In the genomic region with DNA sequence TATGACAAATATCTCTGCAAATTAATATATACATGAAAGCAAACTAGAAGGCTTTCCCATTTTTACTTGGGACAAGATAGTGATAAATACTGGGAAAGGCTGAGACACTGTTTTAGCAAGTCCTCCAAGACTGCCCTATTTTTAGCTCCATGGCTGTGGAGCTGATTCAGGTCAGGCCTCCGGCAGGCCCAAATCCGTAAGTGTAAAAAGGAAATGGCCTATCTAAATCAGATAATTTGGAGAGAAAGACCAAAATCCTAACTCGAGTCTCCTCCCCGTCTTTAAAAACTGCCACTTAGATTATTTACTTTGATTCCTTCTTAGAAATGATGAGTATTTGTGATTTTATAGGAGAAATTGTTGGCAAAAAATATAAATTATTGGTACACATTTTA, we compare ENCODE assay signal across 8 cellular contexts. TPM values are rescaled to one million over a fixed set of nuclear protein-coding genes. Genes with fewer than 3 reads are reported as not detected.
A peak's percentile ranks its signal among the peaks of the same experiment; 100 is the strongest.
DNase-seq lines count a peak whose midpoint lies in the region; ATAC-seq and TF ChIP-seq lines count a peak whose summit lies in the region.

No MANE protein-coding gene starts in this region.

- no peak for TF ChIP-seq RAD21 in IMR-90 (IDR thresholded peaks at IDR 0.05; ENCODE audit: low read length)

- dilution Hi-C loops in IMR-90 (cut with HindIII; ENCODE audit: low sequenced_read_pairs, unreplicated experiment), result no loop called here

- POLR2A ChIA-PET in IMR-90 (lab: Charles Lee; ENCODE audit: unreplicated experiment), result no interaction called here

- H3K9ac ChIP-seq in IMR-90 (ENCODE audit: low read depth, low read length), result peak overlapping the region; percentile 57; the same call in 1 of the 2 replicates
- H3K9ac ChIP-seq in mesendoderm (ENCODE audit: low read length), result peak overlapping the region; percentile 95

- ATAC-seq in IMR-90 (ENCODE audit: low read depth), result no peak
- ATAC-seq in GM21526 (IDR thresholded peaks at IDR 0.05; ENCODE audit: low FRiP score, unreplicated experiment), result no peak
- ATAC-seq in GM21786 (IDR thresholded peaks at IDR 0.05; ENCODE audit: unreplicated experiment), result no peak

- H3K23ac ChIP-seq in IMR-90 (ENCODE audit: low read depth, low read length) (no peak overlapping the region), mesendoderm (ENCODE audit: low read length) (no peak overlapping the region)

- peak overlapping the region; percentile 47; the same call in 1 of the 2 replicates for H3K14ac ChIP-seq in IMR-90 (replicated peaks; ENCODE audit: low read depth, low read length)

- H4K20me1 ChIP-seq in IMR-90 (ENCODE audit: insufficient read depth, low read length), result peaks cover 6% of the 10 kb centered on the region; the same call in 1 of the 2 replicates

- H3K18ac ChIP-seq in IMR-90 (ENCODE audit: low read depth, low read length) (peak overlapping the region; percentile 48; the same call in 1 of the 2 replicates), mesendoderm (ENCODE audit: low read length) (no peak overlapping the region)

- H3K4me3 ChIP-seq in IMR-90 (ENCODE audit: insufficient read depth, low read depth, low read length), result peak overlapping the region; percentile 77; the same call in 1 of the 2 replicates
- peak overlapping the region; percentile 68 for H3K4me3 ChIP-seq in brain microvascular endothelial cell (ENCODE audit: low read depth, low read length)
- H3K4me3 ChIP-seq in mesendoderm (ENCODE audit: low read length), result no peak overlapping the region

- no peak overlapping the region for H2BK120ac ChIP-seq in IMR-90 (ENCODE audit: low read depth, low read length)
- no peak overlapping the region for H2BK120ac ChIP-seq in mesendoderm (ENCODE audit: low read depth, low read length)

- no peaks in the 10 kb centered on the region for H3K9me3 ChIP-seq in IMR-90 (ENCODE audit: control insufficient read depth, insufficient read depth, low read length)

- H2BK5ac ChIP-seq in IMR-90 (ENCODE audit: low read depth, low read length, poor library complexity, severe bottlenecking) (peak overlapping the region; percentile 31), mesendoderm (ENCODE audit: low read length) (no peak overlapping the region)

- H3K79me1 ChIP-seq in IMR-90 (ENCODE audit: low read depth in 1 of 2, low read length in 2 of 2) (peaks cover 3 to 20% of the 10 kb centered on the region in 2 experiments; a peak in 2 of 4 replicates), mesendoderm (ENCODE audit: low read length) (peaks cover 6% of the 10 kb centered on the region)

- no peak overlapping the region for H2AFZ ChIP-seq in IMR-90 (replicated peaks; ENCODE audit: low read length, poor library complexity)

- no peak for TF ChIP-seq POLR2A in IMR-90 (IDR thresholded peaks at IDR 0.05; ENCODE audit: low read depth, low read length)

- H3K56ac ChIP-seq in IMR-90 (ENCODE audit: extremely low read depth, insufficient read depth, low read length) (peak overlapping the region; percentile 52; the same call in 1 of the 2 replicates), mesendoderm (ENCODE audit: low read length) (peak overlapping the region; percentile 64)

- in situ Hi-C loops in IMR-90 (cut with MboI; ENCODE audit: low sequenced_read_pairs), result no loop called here
- in situ Hi-C loops in brain microvascular endothelial cell (cut with HindIII; ENCODE audit: low pct_ligation_motif_present, low sequenced_read_pairs), result no loop called here

- peaks cover 4% of the 10 kb centered on the region for H3K36me3 ChIP-seq in IMR-90 (ENCODE audit: control insufficient read depth, insufficient read depth, low read length)
- H3K36me3 ChIP-seq in brain microvascular endothelial cell (replicated peaks), result no peaks in the 10 kb centered on the region
- no peaks in the 10 kb centered on the region for H3K36me3 ChIP-seq in mesendoderm (ENCODE audit: control insufficient read depth, insufficient read depth, low read length)

- intact Hi-C loops in IMR-90 (cut with micrococcal nuclease), result loop anchor here (10.0 kb wide), 1 partner anchor 627 kb away; no protein-coding TSS in a partner anchor

- H3K4me1 ChIP-seq in IMR-90 (ENCODE audit: control insufficient read depth, insufficient read depth, low read length) (no peaks in the 10 kb centered on the region; the same call in 1 of the 2 replicates), mesendoderm (ENCODE audit: control insufficient read depth, low read depth, low read length) (peaks cover 8% of the 10 kb centered on the region)

- peak overlapping the region; percentile 62; the same call in 1 of the 2 replicates for H3K4ac ChIP-seq in IMR-90 (ENCODE audit: low read depth, low read length)
- no peak overlapping the region for H3K4ac ChIP-seq in mesendoderm (ENCODE audit: low read depth, low read length)

- no peak overlapping the region for H2BK15ac ChIP-seq in IMR-90 (ENCODE audit: low read depth, low read length)
- H2BK15ac ChIP-seq in mesendoderm (replicated peaks; ENCODE audit: low read depth), result peak overlapping the region; percentile 85

- TF ChIP-seq CTCF in IMR-90 (conservative IDR thresholded peaks at IDR 0.05; ENCODE audit: low read depth, low read length), result no peak
- TF ChIP-seq CTCF in brain microvascular endothelial cell (IDR thresholded peaks at IDR 0.05; ENCODE audit: low read depth, low read length, missing control alignments), result no peak

- no CpG with 5 or more reads among the region's 4 CpGs for WGBS in IMR-90 (ENCODE audit: extremely low coverage in 2 of 2, insufficient read length in 1 of 2), 2 experiments
- WGBS in mesendoderm (ENCODE audit: extremely low coverage, insufficient coverage, low lambda C conversion rate), result no CpG with 5 or more reads among the region's 4 CpGs

- no peak overlapping the region for H4K91ac ChIP-seq in IMR-90 (ENCODE audit: insufficient read depth, low read depth, low read length)

- H3K79me2 ChIP-seq in mesendoderm (ENCODE audit: control insufficient read depth, insufficient read depth, low read length), result peaks cover 48% of the 10 kb centered on the region

- H3K27me3 ChIP-seq in IMR-90 (ENCODE audit: control insufficient read depth, insufficient read depth, low read length) (no peaks in the 10 kb centered on the region), brain microvascular endothelial cell (replicated peaks) (no peaks in the 10 kb centered on the region), mesendoderm (ENCODE audit: insufficient read depth, low read length, poor library complexity) (no peaks in the 10 kb centered on the region)

- H4K8ac ChIP-seq in IMR-90 (ENCODE audit: low read depth in 2 of 2, low read length in 2 of 2), result 0 out of 4 replicates have a peak overlapping the region, but pooled peaks of 1 of the 2 experiments have one; percentile 68
- H4K8ac ChIP-seq in mesendoderm (ENCODE audit: low read depth, low read length), result no peak overlapping the region

- CTCF ChIA-PET in IMR-90 (lab: Yijun Ruan, JAX), result interaction anchor here (0.7 kb wide), 1 partner anchor 39 kb away, joined by 3 read pairs; no protein-coding TSS in a partner anchor

- 0 out of 2 replicates have a peak, but pooled peaks cover 3% of the 10 kb centered on the region for H3K9me1 ChIP-seq in IMR-90 (ENCODE audit: insufficient read depth, low read length)

- peak overlapping the region; percentile 40; the same call in 1 of the 2 replicates for H4K5ac ChIP-seq in IMR-90 (ENCODE audit: low read depth, low read length)
- H4K5ac ChIP-seq in mesendoderm (ENCODE audit: low read length), result no peak overlapping the region

- H3K4me2 ChIP-seq in IMR-90 (ENCODE audit: low read depth, low read length) (peak overlapping the region; percentile 100), mesendoderm (ENCODE audit: low read length) (peak overlapping the region; percentile 75)

- no peak overlapping the region for H2AK5ac ChIP-seq in IMR-90 (ENCODE audit: low read depth, low read length)
- H2AK5ac ChIP-seq in mesendoderm (ENCODE audit: low read length), result no peak overlapping the region

- DNase-seq in A172 (ENCODE audit: low spot score), result peak; percentile 8
- DNase-seq in IMR-90, result peak; percentile 52
- no peak for DNase-seq in brain microvascular endothelial cell
- peak; percentile 79 for DNase-seq in mesendoderm
- no peak for DNase-seq in occipital lobe (lab: John Stamatoyannopoulos, UW)
- no peak for DNase-seq in kidney glomerular epithelial cell (lab: John Stamatoyannopoulos, UW)

- no TSS peak for BruUV-seq in IMR-90 (replicated peaks; lab: Mats Ljungman, UMichigan)

- no peak overlapping the region for H2AK9ac ChIP-seq in IMR-90 (replicated peaks; ENCODE audit: low read depth, low read length, poor library complexity)

- H2BK20ac ChIP-seq in IMR-90 (ENCODE audit: low read depth, low read length), result no peak overlapping the region

- H3K27ac ChIP-seq in IMR-90 (ENCODE audit: insufficient read depth, low read length), result peak overlapping the region; percentile 58; the same call in 1 of the 2 replicates
- H3K27ac ChIP-seq in brain microvascular endothelial cell, result peak overlapping the region; percentile 58
- H3K27ac ChIP-seq in mesendoderm (ENCODE audit: low read depth, low read length), result peak overlapping the region; percentile 56

TF ChIP-seq in IMR-90, 13 proteins besides CTCF, POLR2A, EP300 and RAD21:
- TF ChIP-seq CEBPB (IDR thresholded peaks at IDR 0.05; ENCODE audit: low read depth, low read length) (no peak), MAFK (IDR thresholded peaks at IDR 0.05; ENCODE audit: low read depth, low read length) (no peak), MXI1 (IDR thresholded peaks at IDR 0.05; ENCODE audit: borderline replicate concordance, low read depth, low read length) (no peak), CHD1 (IDR thresholded peaks at IDR 0.05; ENCODE audit: low read depth, low read length) (no peak), NFE2L2 (IDR thresholded peaks at IDR 0.05; ENCODE audit: low read depth, low read length) (no peak), BHLHE40 (IDR thresholded peaks at IDR 0.05; ENCODE audit: low read depth, low read length) (no peak), FOS (IDR thresholded peaks at IDR 0.05; ENCODE audit: low read depth, low read length) (no peak)
- TF ChIP-seq, protein P1, sequence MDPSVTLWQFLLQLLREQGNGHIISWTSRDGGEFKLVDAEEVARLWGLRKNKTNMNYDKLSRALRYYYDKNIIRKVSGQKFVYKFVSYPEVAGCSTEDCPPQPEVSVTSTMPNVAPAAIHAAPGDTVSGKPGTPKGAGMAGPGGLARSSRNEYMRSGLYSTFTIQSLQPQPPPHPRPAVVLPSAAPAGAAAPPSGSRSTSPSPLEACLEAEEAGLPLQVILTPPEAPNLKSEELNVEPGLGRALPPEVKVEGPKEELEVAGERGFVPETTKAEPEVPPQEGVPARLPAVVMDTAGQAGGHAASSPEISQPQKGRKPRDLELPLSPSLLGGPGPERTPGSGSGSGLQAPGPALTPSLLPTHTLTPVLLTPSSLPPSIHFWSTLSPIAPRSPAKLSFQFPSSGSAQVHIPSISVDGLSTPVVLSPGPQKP (IDR thresholded peaks at IDR 0.05; ENCODE audit: borderline replicate concordance, low read depth, low read length), result no peak

RNA-seq across cellular contexts. Expression of a gene that starts 2.9 kb away (rescaled TPM):
- 17.0 and 19.1 TPM in 2 replicates for total RNA-seq in A172 (2014; rRNA removed; shearing (Covaris generic))
- total RNA-seq in IMR-90 (2012; rRNA removed) (12.4 and 16.9 TPM in 2 replicates), occipital lobe (54.0 TPM)
- 10.1 and 11.0 TPM in 2 replicates for polyA plus RNA-seq in IMR-90 (2012; rRNA removed)
- 2.1 and 2.4 TPM in 2 replicates for polyA plus RNA-seq in IMR-90 (2012; cell fraction: cytosol; rRNA removed)
- 2.4 and 13.2 TPM in 2 replicates for polyA plus RNA-seq in IMR-90 (2012; cell fraction: nucleus; rRNA removed; ENCODE audit: low replicate concordance)
- 33.7 TPM for polyA plus RNA-seq in mesendoderm (2013, experiment 1 of 2)
- 33.9 TPM for polyA plus RNA-seq in mesendoderm (2013, experiment 2 of 2)

Comparison
In these comparisons a context has a peak if more than half of its experiments do, and no peak if none do; other contexts are left out.
1. DNase-seq: peak in A172 (single experiment), IMR-90 (single experiment) and mesendoderm (single experiment); none in brain microvascular endothelial cell (single experiment), occipital lobe (single experiment) and kidney glomerular epithelial cell (single experiment).
2. Peak in every context shown above with its lines, with median percentiles within 50 percentile points of each other: H3K27ac ChIP-seq.